ENCODE assay signal across 15 cellular contexts in the genomic region with DNA sequence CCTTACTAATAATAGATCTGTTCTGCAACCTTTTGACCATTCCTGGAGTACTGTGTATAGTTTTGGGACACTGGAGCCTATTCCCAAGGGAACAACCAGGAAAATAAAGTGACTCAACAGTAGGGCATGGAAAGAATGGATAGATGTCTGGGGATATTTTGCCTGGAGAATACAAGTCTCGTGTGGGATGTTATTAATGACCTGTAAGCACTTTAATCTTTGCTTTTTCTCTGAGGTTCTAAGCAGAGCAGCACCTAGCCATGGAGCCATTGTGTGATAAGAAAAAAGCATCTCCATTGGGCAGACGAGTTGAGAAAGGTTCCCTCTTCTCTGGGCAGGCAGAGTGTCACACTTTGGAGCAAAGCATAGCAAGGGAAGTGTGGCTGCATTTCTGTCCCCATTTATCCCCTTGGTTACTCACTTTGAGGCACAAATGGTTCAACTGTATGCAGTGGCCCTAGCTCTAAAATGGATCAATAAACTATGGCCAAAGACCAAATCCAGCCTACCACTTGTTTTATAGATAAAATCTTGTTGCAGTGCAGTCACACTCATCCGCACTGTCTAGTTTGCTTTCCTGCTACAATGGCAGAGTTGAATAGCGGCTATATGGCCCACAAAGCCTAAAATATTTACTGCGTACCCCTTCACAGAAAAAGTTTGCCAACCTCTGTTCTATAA. TPM values are rescaled to one million over a fixed set of nuclear protein-coding genes. Genes with fewer than 3 reads are reported as not detected.
DNase-seq lines count a peak whose midpoint lies in the region; ATAC-seq and TF ChIP-seq lines count a peak whose summit lies in the region.
"Had no signal": no experiment of that assay in that cellular context is flagged by ENCODE, and none has a peak within 500 bp of the region (broad histone marks: within the 10 kb centered on the region; RNA-seq: fewer than 3 reads in every experiment).

No MANE protein-coding gene starts in this region.

- H3K4me3 ChIP-seq in SJSA1 (no peak overlapping the region), fibroblast of lung (replicated peaks in 1 of 4; ENCODE audit: control extremely low read depth in 1 of 4, insufficient read depth in 1 of 4, low read depth in 3 of 4, low read length in 4 of 4) (no peak overlapping the region), osteoblast (ENCODE audit: insufficient read depth, low read length) (no peak overlapping the region), neural progenitor cell (no peak overlapping the region)
- H3K4me3 ChIP-seq: esophagus muscularis mucosa, MG63, thyroid gland had no signal

- H3K79me2 ChIP-seq in fibroblast of lung (ENCODE audit: control insufficient read depth, insufficient read depth, low read length) (no peaks in the 10 kb centered on the region), osteoblast (ENCODE audit: insufficient read depth, low read length) (no peaks in the 10 kb centered on the region), neural progenitor cell (ENCODE audit: low read depth) (no peaks in the 10 kb centered on the region)

- DNase-seq in GM03348 (ENCODE audit: low spot score): peak; percentile 66
- DNase-seq in SJSA1 (ENCODE audit: low read depth in 1 of 2, low spot score in 2 of 2): peak; percentile 48 to 80
- peak; percentile 31 to 83 for DNase-seq in fibroblast of lung (ENCODE audit: low read depth in 2 of 2)
- DNase-seq in osteoblast (ENCODE audit: insufficient read length, low spot score, missing footprints): peak; percentile 50
- no peak for DNase-seq in neural progenitor cell (ENCODE audit: low spot score)
- no peak for DNase-seq in erythroblast (lab: John Stamatoyannopoulos, UW)
- DNase-seq in activated gamma-delta T cell treated with Interleukin-2 at 50 U/mL for 16 hours: no peak
- DNase-seq: activated T-cell treated with anti-CD3 and anti-CD28 coated beads, Interleukin-2, amount 50 U/mL, for 24 hours; MG63; NCI-H2081 treated with DMSO at 0.1 percent for 48 hours; SIG-M5; thyroid gland had no signal

- H3K9me3 Mint-ChIP-seq in neural progenitor cell: peaks cover 3% of the 10 kb centered on the region
- H3K9me3 Mint-ChIP-seq: activated T-cell treated with anti-CD3 and anti-CD28 coated beads, Interleukin-2, amount 50 U/mL, for 24 hours had no signal

- H3K27ac Mint-ChIP-seq in neural progenitor cell: no peak overlapping the region
- H3K27ac Mint-ChIP-seq: activated T-cell treated with anti-CD3 and anti-CD28 coated beads, Interleukin-2, amount 50 U/mL, for 24 hours had no signal

- ATAC-seq in HG03135 (IDR thresholded peaks at IDR 0.05; ENCODE audit: unreplicated experiment): no peak

- no peak for TF ChIP-seq CTCF in fibroblast of lung (conservative IDR thresholded peaks at IDR 0.05 in 1 of 2, IDR thresholded peaks at IDR 0.05 in 1 of 2; ENCODE audit: low read depth in 1 of 2, low read length in 2 of 2)
- no peak for TF ChIP-seq CTCF in osteoblast (IDR thresholded peaks at IDR 0.05; ENCODE audit: extremely low read depth, low read depth, low read length)
- TF ChIP-seq CTCF in neural progenitor cell (IDR thresholded peaks at IDR 0.05): no peak

- no peaks in the 10 kb centered on the region for H3F3A ChIP-seq in neural progenitor cell (ENCODE audit: low read depth)

- H3K4me2 ChIP-seq in fibroblast of lung (ENCODE audit: extremely low read depth, insufficient read depth, low read length) (no peak overlapping the region), osteoblast (ENCODE audit: insufficient read depth, low read length) (no peak overlapping the region), neural progenitor cell (no peak overlapping the region)

- no peaks in the 10 kb centered on the region for H3K27me3 Mint-ChIP-seq in neural progenitor cell (ENCODE audit: insufficient read depth, low read depth)
- H3K27me3 Mint-ChIP-seq: activated T-cell treated with anti-CD3 and anti-CD28 coated beads, Interleukin-2, amount 50 U/mL, for 24 hours had no signal

- H3K27me3 ChIP-seq in SJSA1 (replicated peaks): no peaks in the 10 kb centered on the region
- H3K27me3 ChIP-seq in fibroblast of lung (ENCODE audit: control insufficient read depth, insufficient read depth, low read length): no peaks in the 10 kb centered on the region
- H3K27me3 ChIP-seq in osteoblast (ENCODE audit: insufficient read depth, low read length): no peaks in the 10 kb centered on the region
- no peaks in the 10 kb centered on the region for H3K27me3 ChIP-seq in neural progenitor cell
- H3K27me3 ChIP-seq: esophagus muscularis mucosa, MG63, thyroid gland had no signal

- no peak overlapping the region for H2AFZ ChIP-seq in fibroblast of lung (ENCODE audit: low read length)
- no peak overlapping the region for H2AFZ ChIP-seq in osteoblast (ENCODE audit: low read length)
- no peak overlapping the region for H2AFZ ChIP-seq in neural progenitor cell (replicated peaks)

- H3K36me3 ChIP-seq in SJSA1 (no peaks in the 10 kb centered on the region; the same call in 1 of the 2 replicates), fibroblast of lung (ENCODE audit: control insufficient read depth, insufficient read depth, low read length) (no peaks in the 10 kb centered on the region), osteoblast (ENCODE audit: insufficient read depth, low read length) (no peaks in the 10 kb centered on the region), neural progenitor cell (no peaks in the 10 kb centered on the region)
- H3K36me3 ChIP-seq: esophagus muscularis mucosa, MG63, thyroid gland had no signal

- TF ChIP-seq POLR2A in erythroblast (IDR thresholded peaks at IDR 0.05; ENCODE audit: low read length): no peak

- no peaks in the 10 kb centered on the region for H3K36me3 Mint-ChIP-seq in neural progenitor cell

- H4K20me1 ChIP-seq in fibroblast of lung (ENCODE audit: control insufficient read depth, extremely low read depth, insufficient read depth, low read length) (no peaks in the 10 kb centered on the region), osteoblast (ENCODE audit: insufficient read depth, low read length) (no peaks in the 10 kb centered on the region), neural progenitor cell (ENCODE audit: low read depth) (no peaks in the 10 kb centered on the region)

- H3K27ac ChIP-seq in SJSA1 (peak overlapping the region; percentile 47), fibroblast of lung (ENCODE audit: insufficient read depth, low read length) (no peak overlapping the region), osteoblast (ENCODE audit: low read depth, low read length) (no peak overlapping the region), neural progenitor cell (no peak overlapping the region)
- H3K27ac ChIP-seq: C4-2B, esophagus muscularis mucosa, thyroid gland had no signal

- H3K9me3 ChIP-seq in SJSA1 (replicated peaks) (no peaks in the 10 kb centered on the region), fibroblast of lung (ENCODE audit: control insufficient read depth, insufficient read depth, low read depth, low read length) (no peaks in the 10 kb centered on the region), osteoblast (ENCODE audit: low read depth, low read length) (no peaks in the 10 kb centered on the region), neural progenitor cell (ENCODE audit: low read depth) (no peaks in the 10 kb centered on the region)
- H3K9me3 ChIP-seq: esophagus muscularis mucosa, MG63, thyroid gland had no signal

- peaks cover 37% of the 10 kb centered on the region for H3K4me1 ChIP-seq in SJSA1 (replicated peaks)
- no peaks in the 10 kb centered on the region for H3K4me1 ChIP-seq in fibroblast of lung (ENCODE audit: control insufficient read depth, extremely low read depth, insufficient read depth, low read length)
- peaks cover 6% of the 10 kb centered on the region for H3K4me1 ChIP-seq in osteoblast (ENCODE audit: insufficient read depth, low read length)
- H3K4me1 ChIP-seq in neural progenitor cell: no peaks in the 10 kb centered on the region
- H3K4me1 ChIP-seq: thyroid gland had no signal

- H3K4me3 Mint-ChIP-seq in neural progenitor cell: no peak overlapping the region
- H3K4me3 Mint-ChIP-seq: activated T-cell treated with anti-CD3 and anti-CD28 coated beads, Interleukin-2, amount 50 U/mL, for 24 hours had no signal

- H3K4me1 Mint-ChIP-seq in neural progenitor cell: no peaks in the 10 kb centered on the region

- no peak overlapping the region for H3K9ac ChIP-seq in fibroblast of lung (ENCODE audit: insufficient read depth, low read length)
- no peak overlapping the region for H3K9ac ChIP-seq in neural progenitor cell

RNA-seq across cellular contexts. Expression of a gene that starts 21.0 kb away (rescaled TPM):
- 37.1 and 38.7 TPM in 2 replicates for total RNA-seq in SJSA1 (2014; rRNA removed; shearing (Covaris generic))
- total RNA-seq in fibroblast of lung: 36.7 and 39.1 TPM in 2 replicates
- 20.3 and 25.7 TPM in 2 replicates for polyA plus RNA-seq in fibroblast of lung
- 28.9 and 40.6 TPM in 2 replicates for polyA plus RNA-seq in fibroblast of lung (2012)
- 5.4 and 8.2 TPM in 2 replicates for polyA minus RNA-seq in fibroblast of lung (ENCODE audit: low replicate concordance)
- 29.3 and 31.5 TPM in 2 replicates for total RNA-seq in osteoblast
- total RNA-seq in neural progenitor cell (ENCODE audit: low replicate concordance): 23.5 and 23.8 TPM in 2 replicates

Comparison
In these comparisons a context has a peak if more than half of its experiments do, and no peak if none do; other contexts are left out.
1. DNase-seq: peak in GM03348 (single experiment), SJSA1 (2 of 2), fibroblast of lung (2 of 2) and osteoblast (single experiment); none in neural progenitor cell (single experiment), erythroblast (0 of 2) and activated gamma-delta T cell treated with Interleukin-2 at 50 U/mL for 16 hours (single experiment).